In the genomic region with DNA sequence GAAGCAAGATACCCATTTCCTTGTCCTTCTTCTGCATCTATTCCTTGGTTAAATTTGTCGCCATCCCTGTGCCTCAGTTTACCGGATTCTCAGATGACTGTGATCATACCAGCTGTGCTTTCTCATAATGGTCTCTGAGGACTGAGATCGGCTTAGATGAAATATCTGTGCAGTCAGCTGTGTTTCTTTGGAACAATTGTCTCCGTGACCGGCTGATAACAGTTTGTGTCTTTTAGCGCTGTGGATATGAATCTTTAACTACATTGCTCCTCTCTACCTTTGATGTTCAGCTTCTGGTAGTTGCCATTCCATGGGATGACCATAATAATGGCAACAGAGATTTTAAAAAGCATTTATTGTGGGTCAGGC, we compare ENCODE assay signal across 8 cellular contexts. TPM values are rescaled to one million over a fixed set of nuclear protein-coding genes. Genes with fewer than 3 reads are reported as not detected.
DNase-seq lines count a peak whose midpoint lies in the region; ATAC-seq and TF ChIP-seq lines count a peak whose summit lies in the region.

No MANE protein-coding gene starts in this region.

- ATAC-seq in GM18907 (IDR thresholded peaks at IDR 0.05; ENCODE audit: unreplicated experiment) = no peak

- H3K9ac ChIP-seq in muscle layer of colon (ENCODE audit: low read length) = peak overlapping the region; percentile 73

- CTCF ChIA-PET in AG04449 (lab: Yijun Ruan, JAX) = interaction anchor here (1.1 to 2.0 kb wide), 3 partner anchors 14 to 194 kb away, joined by 3 to 4 read pairs (median 3); no protein-coding TSS in a partner anchor

- H3K4me1 Mint-ChIP-seq in IgD-negative memory B cell = peaks cover 19 to 38% (median 21%) of the 10 kb centered on the region in 3 donors

- DNase-seq in AG04449 (ENCODE audit: low read depth, low spot score) (no peak), caudate nucleus (lab: John Stamatoyannopoulos, UW) (peak in 1 of 61 donors; percentile 29), hypothalamus (lab: John Stamatoyannopoulos, UW) (no peak), RKO (ENCODE audit: low spot score) (no peak)
- no peak for DNase-seq in stimulated activated naive CD4-positive, alpha-beta T cell treated with Interleukin-2 at 50 U/mL for 16 hours (lab: John Stamatoyannopoulos, UW)

- H3K4me3 ChIP-seq in AG04449 (ENCODE audit: low read depth, low read length) = peak overlapping the region; percentile 84
- peak overlapping the region; percentile 55 to 98 for H3K4me3 ChIP-seq in muscle layer of colon (ENCODE audit: low read depth in 1 of 2, low read length in 2 of 2)

- peaks cover 2% of the 10 kb centered on the region for H3K36me3 Mint-ChIP-seq in IgD-negative memory B cell

- no peaks in the 10 kb centered on the region for H3K9me3 ChIP-seq in muscle layer of colon (ENCODE audit: low read length)

- no peaks in the 10 kb centered on the region for H3K27me3 Mint-ChIP-seq in IgD-negative memory B cell

- H3K27ac Mint-ChIP-seq in IgD-negative memory B cell = peak overlapping the region; percentile 77 to 94 (median 90)

- TF ChIP-seq CTCF in AG04449 (IDR thresholded peaks at IDR 0.05; ENCODE audit: insufficient read depth, low read length, missing control alignments) = no peak

- no peaks in the 10 kb centered on the region for H3K27me3 ChIP-seq in muscle layer of colon (ENCODE audit: control insufficient read depth in 1 of 2, insufficient read depth in 2 of 2, low read length in 2 of 2)

- H3K4me1 ChIP-seq in muscle layer of colon (ENCODE audit: insufficient read depth, low read length) = peaks cover 15% of the 10 kb centered on the region

- H3K27ac ChIP-seq in caudate nucleus (ENCODE audit: low read depth, low read length) (peak overlapping the region; percentile 69), muscle layer of colon (ENCODE audit: low read depth, low read length) (peak overlapping the region; percentile 24)

- peak overlapping the region; percentile 92 to 99 (median 98) for H3K4me3 Mint-ChIP-seq in IgD-negative memory B cell

- no peaks in the 10 kb centered on the region for H3K9me3 Mint-ChIP-seq in IgD-negative memory B cell

- H3K36me3 ChIP-seq in muscle layer of colon (ENCODE audit: insufficient read depth, low read length) = no peaks in the 10 kb centered on the region

- POLR2A ChIA-PET in AG04449 (lab: Yijun Ruan, JAX) = interaction anchor here (1.2 to 1.4 kb wide), 2 partner anchors 10 to 40 kb away, joined by 3 to 4 read pairs; no protein-coding TSS in a partner anchor

RNA-seq across cellular contexts. Expression of gene FTO, which starts 0.5 kb away (rescaled TPM):
- polyA plus RNA-seq in IgD-negative memory B cell = 53.2 TPM

RNA-seq across cellular contexts. Expression of gene RPGRIP1L, which starts 0.8 kb away (rescaled TPM):
- 3.5 TPM for polyA plus RNA-seq in IgD-negative memory B cell
